Comparison of ENCODE assay signal across 1 cellular context in genomic region chr2:27724905-27725693, GRCh38.
TF ChIP-seq lines count a peak whose summit lies in the region.

No MANE protein-coding gene starts in this region.

TF ChIP-seq in H1, 55 proteins besides CTCF, POLR2A, EP300 and RAD21:
- peak; percentile 17; the same call in 1 of the 2 replicates for TF ChIP-seq E2F6 (IDR thresholded peaks at IDR 0.05)
- TF ChIP-seq HDAC2 (IDR thresholded peaks at IDR 0.05; ENCODE audit: borderline replicate concordance in 1 of 2, low read depth in 2 of 2, low read length in 2 of 2) = 0 out of 4 replicates have a peak, but pooled peaks of 1 of the 2 experiments have one; percentile 68
- no peak for TF ChIP-seq TBP (IDR thresholded peaks at IDR 0.05; ENCODE audit: low read depth, low read length)
- TF ChIP-seq CBX8 (IDR thresholded peaks at IDR 0.05; ENCODE audit: borderline replicate concordance, low read depth, low read length) = no peak
- TF ChIP-seq, protein P1, sequence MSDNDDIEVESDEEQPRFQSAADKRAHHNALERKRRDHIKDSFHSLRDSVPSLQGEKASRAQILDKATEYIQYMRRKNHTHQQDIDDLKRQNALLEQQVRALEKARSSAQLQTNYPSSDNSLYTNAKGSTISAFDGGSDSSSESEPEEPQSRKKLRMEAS (IDR thresholded peaks at IDR 0.05) = peak; percentile 36; the same call in 1 of the 2 replicates
TF ChIP-seq in H1: peak in this region for 3.
